ENCODE assay signal across 8 cellular contexts in the genomic region with DNA sequence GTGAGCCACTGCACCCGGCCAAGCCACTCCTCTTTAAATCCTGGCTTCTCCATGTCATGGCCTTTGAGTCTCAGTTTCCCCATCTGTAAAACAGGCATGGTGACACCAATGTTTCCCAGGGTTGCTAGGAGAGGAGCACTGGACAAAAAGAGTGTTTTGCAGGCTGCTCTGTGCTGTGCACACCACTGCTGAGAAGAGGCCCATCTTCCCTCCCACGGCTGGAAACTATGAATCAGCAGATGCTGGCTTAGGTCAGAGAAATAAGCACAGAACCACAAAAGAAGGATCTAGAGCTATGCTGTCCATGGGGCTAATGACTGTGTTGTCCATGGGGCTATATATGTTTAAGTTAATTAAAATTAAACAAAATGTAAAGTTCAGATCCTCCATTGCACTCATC. TPM values are rescaled to one million over a fixed set of nuclear protein-coding genes. Genes with fewer than 3 reads are reported as not detected.
DNase-seq lines count a peak whose midpoint lies in the region; FAIRE-seq and TF ChIP-seq lines count a peak whose summit lies in the region.

No MANE protein-coding gene starts in this region.

- no peak for TF ChIP-seq CTCF in osteoblast (IDR thresholded peaks at IDR 0.05; ENCODE audit: extremely low read depth, low read depth, low read length)

- peaks cover 31% of the 10 kb centered on the region for H3K4me1 ChIP-seq in adipocyte (ENCODE audit: control insufficient read depth, insufficient read depth, low read length)
- peaks cover 16% of the 10 kb centered on the region for H3K4me1 ChIP-seq in osteoblast (ENCODE audit: insufficient read depth, low read length)

- H3K27me3 ChIP-seq in adipocyte (replicated peaks; ENCODE audit: control insufficient read depth, insufficient read depth, low read length), result no peaks in the 10 kb centered on the region
- no peaks in the 10 kb centered on the region for H3K27me3 ChIP-seq in osteoblast (ENCODE audit: insufficient read depth, low read length)

- no peak for TF ChIP-seq POLR2A in H54 (IDR thresholded peaks at IDR 0.05; ENCODE audit: low read depth, low read length)

- no peak overlapping the region for H3K4me2 ChIP-seq in osteoblast (ENCODE audit: insufficient read depth, low read length)

- H3K9me3 ChIP-seq in adipocyte (ENCODE audit: control insufficient read depth, low read length), result no peaks in the 10 kb centered on the region
- H3K9me3 ChIP-seq in osteoblast (ENCODE audit: low read depth, low read length), result no peaks in the 10 kb centered on the region

- peak overlapping the region; percentile 85 for H3K27ac ChIP-seq in osteoblast (ENCODE audit: low read depth, low read length)

- no peak overlapping the region for H2AFZ ChIP-seq in osteoblast (ENCODE audit: low read length)

- no peaks in the 10 kb centered on the region for H3K36me3 ChIP-seq in adipocyte (ENCODE audit: control insufficient read depth, insufficient read depth, low read length, severe bottlenecking)
- H3K36me3 ChIP-seq in osteoblast (ENCODE audit: insufficient read depth, low read length), result peaks cover 3% of the 10 kb centered on the region

- DNase-seq in AG08396 (ENCODE audit: low spot score) (peak; percentile 81), H54 (ENCODE audit: insufficient read length, low spot score) (peak; percentile 47), adipocyte (ENCODE audit: low read depth) (peak; percentile 82), osteoblast (ENCODE audit: insufficient read length, low spot score, missing footprints) (peak; percentile 96), NCI-H1105 treated with DMSO at 0.1 percent for 48 hours (lab: John Stamatoyannopoulos, UW) (no peak), iPS-NIHi11 (ENCODE audit: low spot score) (no peak), cerebellar nuclear complex (lab: John Stamatoyannopoulos, UW) (no peak), occipital lobe (lab: John Stamatoyannopoulos, UW) (no peak)

- peaks cover 87% of the 10 kb centered on the region for H3K79me2 ChIP-seq in osteoblast (ENCODE audit: insufficient read depth, low read length)

- H3K4me3 ChIP-seq in adipocyte (ENCODE audit: low read length) (no peak overlapping the region), osteoblast (ENCODE audit: insufficient read depth, low read length) (no peak overlapping the region)

- no peak for FAIRE-seq in H54 (lab: Jason Lieb, UNC)

- no peak overlapping the region for H3K9ac ChIP-seq in adipocyte (ENCODE audit: low read length)

- H4K20me1 ChIP-seq in osteoblast (ENCODE audit: insufficient read depth, low read length), result peaks cover 17% of the 10 kb centered on the region

RNA-seq across cellular contexts. Expression of gene TSHZ3, which starts 37.2 kb away (rescaled TPM):
- total RNA-seq in osteoblast (7.6 and 9.4 TPM in 2 replicates), occipital lobe (18.6 TPM)

Comparison
In these comparisons a context has a peak if more than half of its experiments do, and no peak if none do; other contexts are left out.
1. DNase-seq: peak in AG08396 (single experiment), H54 (single experiment), adipocyte (single experiment) and osteoblast (single experiment); none in NCI-H1105 treated with DMSO at 0.1 percent for 48 hours (single experiment), iPS-NIHi11 (single experiment), cerebellar nuclear complex (0 of 2) and occipital lobe (single experiment).